ENCODE assay signal across 14 cellular contexts in genomic region chr6:167130712-167131684, GRCh38. TPM values are rescaled to one million over a fixed set of nuclear protein-coding genes. Genes with fewer than 3 reads are reported as not detected.
A peak's percentile ranks its signal among the peaks of the same experiment; 100 is the strongest.
DNase-seq lines count a peak whose midpoint lies in the region; ATAC-seq and TF ChIP-seq lines count a peak whose summit lies in the region.
"Had no signal": no experiment of that assay in that cellular context is flagged by ENCODE, and none has a peak within 500 bp of the region (broad histone marks: within the 10 kb centered on the region; RNA-seq: fewer than 3 reads in every experiment).

No MANE protein-coding gene starts in this region.

- H3K4me1 Mint-ChIP-seq in memory B cell: peaks cover 67% of the 10 kb centered on the region
- peaks cover 28 to 34% of the 10 kb centered on the region in 2 donors for H3K4me1 Mint-ChIP-seq in natural killer cell treated with Interleukin-12 subunit alpha and Interleukin-12 subunit beta and Interleukin-15 and Interleukin-18, amount 100 ng/mL, for 72 hours (ENCODE audit: low read depth in 2 of 2)

- no peaks in the 10 kb centered on the region for H3K27me3 Mint-ChIP-seq in memory B cell
- H3K27me3 Mint-ChIP-seq in natural killer cell treated with Interleukin-12 subunit alpha and Interleukin-12 subunit beta and Interleukin-15 and Interleukin-18, amount 100 ng/mL, for 72 hours: peaks cover 0 to 4% of the 10 kb centered on the region in 2 donors
- H3K27me3 Mint-ChIP-seq: dendritic cell treated with granulocyte-macrophage colony-stimulating factor and Interleukin-4, amounts not matched to agents 40 ng/mL and 50 ng/mL, for 4 days had no signal

- H3K27me3 ChIP-seq in brain microvascular endothelial cell (replicated peaks): no peaks in the 10 kb centered on the region

- DNase-seq in COLO668 (lab: John Stamatoyannopoulos, UW; ENCODE audit: unreplicated experiment) (peak; percentile 57), NCI-H510A (lab: John Stamatoyannopoulos, UW) (peak; percentile 34), memory B cell (ENCODE audit: low spot score in 2 of 2) (no peak), NCI-H526 (lab: John Stamatoyannopoulos, UW) (no peak), brain microvascular endothelial cell (no peak)
- no peak for DNase-seq in natural killer cell treated with Interleukin-12 subunit alpha and Interleukin-12 subunit beta and Interleukin-15 and Interleukin-18, amount 100 ng/mL, for 72 hours (ENCODE audit: low spot score)
- DNase-seq: Caco-2, Karpas-422 had no signal

- H3K27ac Mint-ChIP-seq in memory B cell: peak overlapping the region; percentile 100
- H3K27ac Mint-ChIP-seq in natural killer cell treated with Interleukin-12 subunit alpha and Interleukin-12 subunit beta and Interleukin-15 and Interleukin-18, amount 100 ng/mL, for 72 hours: no peak overlapping the region
- H3K27ac Mint-ChIP-seq: dendritic cell treated with granulocyte-macrophage colony-stimulating factor and Interleukin-4, amounts not matched to agents 40 ng/mL and 50 ng/mL, for 4 days had no signal

- H3K36me3 Mint-ChIP-seq in memory B cell: peaks cover 53% of the 10 kb centered on the region
- no peaks in the 10 kb centered on the region for H3K36me3 Mint-ChIP-seq in natural killer cell treated with Interleukin-12 subunit alpha and Interleukin-12 subunit beta and Interleukin-15 and Interleukin-18, amount 100 ng/mL, for 72 hours

- H3K27ac ChIP-seq in brain microvascular endothelial cell: no peak overlapping the region
- H3K27ac ChIP-seq: thoracic aorta had no signal

- peaks cover 2% of the 10 kb centered on the region for H3K9me3 Mint-ChIP-seq in memory B cell
- H3K9me3 Mint-ChIP-seq in natural killer cell treated with Interleukin-12 subunit alpha and Interleukin-12 subunit beta and Interleukin-15 and Interleukin-18, amount 100 ng/mL, for 72 hours: no peaks in the 10 kb centered on the region

- peak overlapping the region; percentile 86 for H3K4me3 Mint-ChIP-seq in memory B cell
- no peak overlapping the region for H3K4me3 Mint-ChIP-seq in natural killer cell treated with Interleukin-12 subunit alpha and Interleukin-12 subunit beta and Interleukin-15 and Interleukin-18, amount 100 ng/mL, for 72 hours
- H3K4me3 Mint-ChIP-seq: dendritic cell treated with granulocyte-macrophage colony-stimulating factor and Interleukin-4, amounts not matched to agents 40 ng/mL and 50 ng/mL, for 4 days had no signal

- ATAC-seq in GM18861 (IDR thresholded peaks at IDR 0.05; ENCODE audit: unreplicated experiment) (peak; percentile 39), memory B cell (ENCODE audit: low read depth) (peak; percentile 68), HG03439 (IDR thresholded peaks at IDR 0.05; ENCODE audit: unreplicated experiment) (no peak)
- ATAC-seq in natural killer cell treated with Interleukin-12 subunit alpha and Interleukin-12 subunit beta and Interleukin-15 and Interleukin-18, amount 100 ng/mL, for 72 hours: no peak

- no peak for TF ChIP-seq CTCF in brain microvascular endothelial cell (IDR thresholded peaks at IDR 0.05; ENCODE audit: low read depth, low read length, missing control alignments)

- no peaks in the 10 kb centered on the region for H3K36me3 ChIP-seq in brain microvascular endothelial cell (replicated peaks)
- H3K36me3 ChIP-seq: thoracic aorta had no signal

- in situ Hi-C loops in brain microvascular endothelial cell (cut with HindIII; ENCODE audit: low pct_ligation_motif_present, low sequenced_read_pairs): no loop called here

- no peak overlapping the region for H3K4me3 ChIP-seq in brain microvascular endothelial cell (ENCODE audit: low read depth, low read length)
- H3K4me3 ChIP-seq: thoracic aorta had no signal

RNA-seq across cellular contexts. Expression of gene CCR6, which starts 8.1 kb away (rescaled TPM):
- total RNA-seq in natural killer cell treated with Interleukin-12 subunit alpha and Interleukin-12 subunit beta and Interleukin-15 and Interleukin-18, amount 100 ng/mL, for 72 hours: under 1 TPM in 1 of 2 donors, not detected in 1; 0.17 TPM
- total RNA-seq: Caco-2, lung microvascular endothelial cell, posterior vena cava, thoracic aorta had no signal

RNA-seq across cellular contexts. Expression of gene GPR31, which starts 26.8 kb away (rescaled TPM):
- not detected for total RNA-seq in natural killer cell treated with Interleukin-12 subunit alpha and Interleukin-12 subunit beta and Interleukin-15 and Interleukin-18, amount 100 ng/mL, for 72 hours
- total RNA-seq: Caco-2, lung microvascular endothelial cell, posterior vena cava, thoracic aorta had no signal

Comparison
In these comparisons a context has a peak if more than half of its experiments do, and no peak if none do; other contexts are left out.
1. DNase-seq: peak in COLO668 (single experiment) and NCI-H510A (single experiment); none in memory B cell (0 of 2), natural killer cell treated with Interleukin-12 subunit alpha and Interleukin-12 subunit beta and Interleukin-15 and Interleukin-18, amount 100 ng/mL, for 72 hours (single experiment), NCI-H526 (0 of 2) and brain microvascular endothelial cell (single experiment).
2. ATAC-seq: peak in GM18861 (single experiment) and memory B cell (single experiment); none in natural killer cell treated with Interleukin-12 subunit alpha and Interleukin-12 subunit beta and Interleukin-15 and Interleukin-18, amount 100 ng/mL, for 72 hours (0 of 2) and HG03439 (single experiment).